ENCODE assay signal across 20 cellular contexts in the genomic region with DNA sequence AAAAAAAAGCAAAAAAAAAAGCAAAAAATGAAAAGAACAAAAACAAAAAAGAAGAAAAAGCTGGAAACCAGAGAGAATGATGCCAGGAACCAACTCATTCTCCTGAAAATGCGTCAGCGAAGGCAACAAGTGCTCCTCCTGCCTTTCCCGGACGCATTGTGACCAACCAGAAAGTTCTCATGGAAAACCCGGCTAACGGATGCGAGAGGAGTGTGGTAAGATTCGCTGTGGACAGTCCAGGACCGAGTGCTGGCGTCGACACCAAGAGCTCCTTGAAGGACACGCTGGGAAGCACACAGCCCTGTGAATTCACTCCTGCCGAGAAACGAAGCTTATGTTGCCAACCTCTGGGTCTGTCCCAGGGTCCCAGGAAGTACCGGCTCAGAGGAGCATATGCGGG. TPM values are rescaled to one million over a fixed set of nuclear protein-coding genes. Genes with fewer than 3 reads are reported as not detected.
A peak's percentile ranks its signal among the peaks of the same experiment; 100 is the strongest.
DNase-seq lines count a peak whose midpoint lies in the region; ATAC-seq and TF ChIP-seq lines count a peak whose summit lies in the region.
"Had no signal": no experiment of that assay in that cellular context is flagged by ENCODE, and none has a peak within 500 bp of the region (broad histone marks: within the 10 kb centered on the region; RNA-seq: fewer than 3 reads in every experiment).

No MANE protein-coding gene starts in this region.

- TF ChIP-seq POLR2A in transverse colon (IDR thresholded peaks at IDR 0.05): no peak

- H3K36me3 Mint-ChIP-seq in natural killer cell: no peaks in the 10 kb centered on the region
- H3K36me3 Mint-ChIP-seq: CD4-positive, alpha-beta memory T cell had no signal

- no peaks in the 10 kb centered on the region for H3K27me3 ChIP-seq in right atrium auricular region
- H3K27me3 ChIP-seq in transverse colon: peaks cover 42% of the 10 kb centered on the region

- H3K36me3 ChIP-seq in right atrium auricular region (no peaks in the 10 kb centered on the region), transverse colon (no peaks in the 10 kb centered on the region)
- H3K36me3 ChIP-seq: prostate gland had no signal

- H3K9me3 Mint-ChIP-seq in natural killer cell: no peaks in the 10 kb centered on the region
- H3K9me3 Mint-ChIP-seq: naive thymus-derived CD8-positive, alpha-beta T cell had no signal

- H3K27ac Mint-ChIP-seq in natural killer cell: no peak overlapping the region

- ATAC-seq in Right ventricle myocardium superior (ENCODE audit: poor library complexity): no peak
- ATAC-seq in natural killer cell: no peak
- ATAC-seq in GM18909 (IDR thresholded peaks at IDR 0.05; ENCODE audit: poor library complexity, unreplicated experiment): no peak
- no peak for ATAC-seq in HG02763 (IDR thresholded peaks at IDR 0.05; ENCODE audit: unreplicated experiment)
- ATAC-seq: K562; naive thymus-derived CD8-positive, alpha-beta T cell had no signal

- intact Hi-C loops in Right ventricle myocardium superior (cut with DNase I): no loop called here
- intact Hi-C loops in natural killer cell (cut with micrococcal nuclease): no loop called here
- intact Hi-C loops in transverse colon (cut with DNase I; ENCODE audit: low total_unique reads): no loop called here

- H3K27me3 Mint-ChIP-seq in natural killer cell (ENCODE audit: low read depth in 2 of 2): peaks cover 42 to 53% of the 10 kb centered on the region in 2 donors

- H3K9me3 ChIP-seq in right atrium auricular region (no peaks in the 10 kb centered on the region), transverse colon (no peaks in the 10 kb centered on the region)
- H3K9me3 ChIP-seq: prostate gland had no signal

- in situ Hi-C loops in transverse colon (cut with MboI; ENCODE audit: low pct_ligation_motif_present in 1 of 4, low pct_unique_long_range_greater_than_20kb in 1 of 4, low sequenced_read_pairs in 3 of 4): no loop called here

- no peak for TF ChIP-seq EP300 in transverse colon (IDR thresholded peaks at IDR 0.05; ENCODE audit: low read depth)

- H3K27ac ChIP-seq in right atrium auricular region (no peak overlapping the region), transverse colon (no peak overlapping the region)
- H3K27ac ChIP-seq: prostate gland, VCaP had no signal

- H3K4me3 ChIP-seq in right atrium auricular region (no peak overlapping the region), transverse colon (no peak overlapping the region)
- H3K4me3 ChIP-seq: K562, prostate gland had no signal

- H3K4me1 Mint-ChIP-seq in natural killer cell: peaks cover 56 to 70% of the 10 kb centered on the region in 2 donors

- peak overlapping the region; percentile 68 for H3K4me3 Mint-ChIP-seq in natural killer cell
- H3K4me3 Mint-ChIP-seq: T-helper 1 cell treated with Interleukin-12 subunit alpha and Interleukin-12 subunit beta and Interleukin-4 antibody, amounts not matched to agents 30 μg/mL and 1 μg/mL, for 36 hours had no signal

- H3K4me1 ChIP-seq in right atrium auricular region (peaks cover 0 to 15% of the 10 kb centered on the region in 2 donors), transverse colon (peaks cover 0 to 19% (median 8%) of the 10 kb centered on the region in 4 donors)
- H3K4me1 ChIP-seq: prostate gland had no signal

- DNase-seq in Right ventricle myocardium superior (peak; percentile 26), right atrium auricular region (ENCODE audit: low spot score) (no peak), cerebellar cortex (ENCODE audit: low spot score) (peak; percentile 67), natural killer cell (no peak), transverse colon (peak; percentile 2), NCI-H774 (lab: John Stamatoyannopoulos, UW) (no peak)
- DNase-seq: activated CD4-positive, alpha-beta T cell treated with anti-CD3 and anti-CD28 coated beads, Interleukin-2, amount 50 U/mL, for 4 hours; activated naive CD4-positive, alpha-beta T cell treated with anti-CD3 and anti-CD28 coated beads, Interleukin-2, amount 50 U/mL, for 16 hours; CD4-positive, alpha-beta memory T cell; mammary epithelial cell; NCI-H1092; NCI-H2081 treated with DMSO at 0.1 percent for 48 hours; NCI-H524 had no signal

- TF ChIP-seq CTCF in right atrium auricular region (IDR thresholded peaks at IDR 0.05) (no peak), natural killer cell (IDR thresholded peaks at IDR 0.05) (no peak), transverse colon (IDR thresholded peaks at IDR 0.05) (no peak)

- WGBS in transverse colon (ENCODE audit: low coverage in 1 of 2), 2 donors: 83% methylated on average over 16 of the region's 16 CpGs; no CpG with 5 or more reads in 1 of the 2 donors

RNA-seq across cellular contexts. Expression of a gene that starts 43.4 kb away (rescaled TPM):
- 70.3 TPM for total RNA-seq in Right ventricle myocardium superior
- total RNA-seq in right atrium auricular region: 100 to 1,000 TPM in 1 of 2 donors, 10 to 100 TPM in 1; 62.9 to 104 TPM
- total RNA-seq in natural killer cell: 100 to 1,000 TPM; 227 to 390 (median 325) TPM
- total RNA-seq in transverse colon: 100 to 1,000 TPM in 2 of 4 donors, 10 to 100 TPM in 2; 46.8 to 325 (median 112) TPM

Comparison
In these comparisons a context has a peak if more than half of its experiments do, and no peak if none do; other contexts are left out.
1. DNase-seq: peak in Right ventricle myocardium superior (single experiment), cerebellar cortex (single experiment) and transverse colon (single experiment); none in right atrium auricular region (single experiment), natural killer cell (single experiment) and NCI-H774 (single experiment).